ENCODE assay signal across 20 cellular contexts in the genomic region with DNA sequence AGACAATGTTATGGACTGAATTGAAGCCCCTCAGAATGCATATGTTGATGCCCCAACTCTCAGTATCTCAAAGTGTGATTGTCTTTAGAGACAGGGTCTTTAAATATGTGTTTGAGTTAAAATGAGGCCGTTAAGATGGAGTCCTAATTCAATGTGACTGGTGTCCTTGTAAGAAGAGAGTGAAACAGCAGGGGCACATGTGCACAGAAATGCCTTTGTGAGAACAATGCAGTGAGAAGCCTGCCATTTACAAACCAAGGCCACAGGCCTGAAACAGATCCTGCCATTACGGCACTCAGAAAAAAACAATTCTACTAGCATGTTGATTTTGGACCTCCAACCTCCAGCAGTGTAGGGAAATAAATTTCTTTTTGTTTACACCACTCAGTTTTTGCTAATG.
"Had no signal": no experiment of that assay in that cellular context is flagged by ENCODE, and none has a peak within 500 bp of the region (broad histone marks: within the 10 kb centered on the region; RNA-seq: fewer than 3 reads in every experiment).

No MANE protein-coding gene starts in this region.

- H3K4me3 Mint-ChIP-seq: naive thymus-derived CD4-positive, alpha-beta T cell; nephron progenitor cell; stimulated activated memory B cell treated with anti-CD40 and anti-IgM and Interleukin-4, amounts not matched to agents 10 μg/mL and 1 μg/mL and 100 μg/mL, for 72 hours; stimulated activated naive CD8-positive, alpha-beta T cell treated with anti-CD3 and anti-CD28 coated beads, Interleukin-15, Interleukin-2, amounts not matched to agents 100 ng/mL and 50 ng/mL, for 24 hours had no signal

- DNase-seq: effector CD4-positive, alpha-beta T cell; heart right ventricle; hypothalamus; islet precursor cell; mammary epithelial cell; naive thymus-derived CD4-positive, alpha-beta T cell; nephron progenitor cell; occipital lobe; psoas muscle; spleen; stimulated activated CD4-positive, alpha-beta T cell treated with anti-CD3 and anti-CD28 coated beads, Interleukin-15, amount 100 ng/mL, for 24 hours; stimulated activated CD4-positive, alpha-beta T cell treated with anti-CD3 and anti-CD28 coated beads, Interleukin-1b, Interleukin-23, amount 100 ng/mL, for 48 hours; stimulated activated CD4-positive, alpha-beta T cell treated with anti-CD3 and anti-CD28 coated beads, Interleukin-4, amount 100 ng/mL, for 24 hours; tibial artery; upper lobe of left lung; uterus had no signal

- H3K9ac ChIP-seq: parathyroid adenoma had no signal

- H3K27me3 ChIP-seq: spleen, tibial artery, upper lobe of left lung, uterus had no signal

- H3K4me1 Mint-ChIP-seq: naive thymus-derived CD4-positive, alpha-beta T cell; stimulated activated memory B cell treated with anti-CD40 and anti-IgM and Interleukin-4, amounts not matched to agents 10 μg/mL and 1 μg/mL and 100 μg/mL, for 72 hours had no signal

- H3K4me1 ChIP-seq: heart right ventricle, parathyroid adenoma, psoas muscle, spleen, tibial artery, upper lobe of left lung, uterus had no signal

- H3K27ac ChIP-seq: coronary artery, heart right ventricle, parathyroid adenoma, psoas muscle, spleen, tibial artery, upper lobe of left lung, uterus had no signal

- H3K36me3 ChIP-seq: heart right ventricle, spleen, tibial artery, upper lobe of left lung, uterus had no signal

- H3K27me3 Mint-ChIP-seq: stimulated activated naive CD8-positive, alpha-beta T cell treated with anti-CD3 and anti-CD28 coated beads, Interleukin-15, Interleukin-2, amounts not matched to agents 100 ng/mL and 50 ng/mL, for 24 hours had no signal

- H3K4me3 ChIP-seq: coronary artery, heart right ventricle, psoas muscle, spleen, tibial artery, upper lobe of left lung, uterus had no signal

- H2AFZ ChIP-seq: parathyroid adenoma had no signal

- H3K27ac Mint-ChIP-seq: naive thymus-derived CD4-positive, alpha-beta T cell; nephron progenitor cell; stimulated activated memory B cell treated with anti-CD40 and anti-IgM and Interleukin-4, amounts not matched to agents 10 μg/mL and 1 μg/mL and 100 μg/mL, for 72 hours; stimulated activated naive CD8-positive, alpha-beta T cell treated with anti-CD3 and anti-CD28 coated beads, Interleukin-15, Interleukin-2, amounts not matched to agents 100 ng/mL and 50 ng/mL, for 24 hours had no signal

- H3K36me3 Mint-ChIP-seq: naive thymus-derived CD4-positive, alpha-beta T cell; stimulated activated memory B cell treated with anti-CD40 and anti-IgM and Interleukin-4, amounts not matched to agents 10 μg/mL and 1 μg/mL and 100 μg/mL, for 72 hours had no signal

- H3K9me3 Mint-ChIP-seq: stimulated activated memory B cell treated with anti-CD40 and anti-IgM and Interleukin-4, amounts not matched to agents 10 μg/mL and 1 μg/mL and 100 μg/mL, for 72 hours had no signal

- H3K9me3 ChIP-seq: heart right ventricle, psoas muscle, spleen, tibial artery, upper lobe of left lung, uterus had no signal
